ENCODE assay signal across 20 cellular contexts in the genomic region with DNA sequence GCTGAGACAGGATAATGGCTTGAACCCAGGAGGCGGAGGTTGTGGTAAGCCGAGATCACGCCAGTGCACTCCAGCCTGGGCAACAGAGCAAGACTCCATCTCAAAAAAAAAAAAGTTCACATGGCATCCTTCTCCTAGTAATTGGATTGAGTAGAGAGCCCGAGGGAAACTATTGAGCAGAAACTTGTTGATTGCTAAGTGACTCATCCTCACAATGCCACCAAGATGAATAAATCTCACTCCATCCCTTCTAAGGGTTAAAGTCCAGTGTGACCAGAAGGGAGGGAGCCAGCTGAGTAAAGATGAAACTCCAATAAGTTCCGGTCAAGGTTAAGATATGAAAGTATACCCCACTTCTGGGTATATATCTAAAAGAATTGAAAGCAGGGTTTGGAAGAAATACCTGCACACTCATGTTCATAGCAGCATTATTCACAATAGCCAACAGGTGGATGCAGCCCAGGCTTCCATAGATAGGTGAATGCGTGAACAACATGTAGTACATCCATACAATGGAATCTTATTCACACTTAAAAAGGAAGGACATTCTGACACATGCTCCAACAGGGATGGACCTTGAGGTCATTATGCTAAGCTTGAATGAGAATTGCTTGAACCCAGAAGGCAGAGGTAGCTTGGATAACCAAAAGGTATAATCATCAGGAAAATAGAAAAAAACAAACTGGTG. TPM values are rescaled to one million over a fixed set of nuclear protein-coding genes. Genes with fewer than 3 reads are reported as not detected.
DNase-seq lines count a peak whose midpoint lies in the region; ATAC-seq and TF ChIP-seq lines count a peak whose summit lies in the region.
"Had no signal": no experiment of that assay in that cellular context is flagged by ENCODE, and none has a peak within 500 bp of the region (broad histone marks: within the 10 kb centered on the region; RNA-seq: fewer than 3 reads in every experiment).

No MANE protein-coding gene starts in this region.

- no peaks in the 10 kb centered on the region for H3F3A ChIP-seq in PC-3 (ENCODE audit: low read length, unreplicated experiment)

- BruUV-seq in PC-3 (replicated peaks; lab: Mats Ljungman, UMichigan) = no TSS peak

- H4K20me1 ChIP-seq in PC-3 (ENCODE audit: low read length) = no peaks in the 10 kb centered on the region

- DNase-seq in PC-3 = peak; percentile 55
- no peak for DNase-seq in mucosa of descending colon
- no peak for DNase-seq in NCI-H1694 treated with DMSO at 0.1 percent for 48 hours (lab: John Stamatoyannopoulos, UW)
- no peak for DNase-seq in lower lobe of right lung
- DNase-seq: activated CD4-positive, alpha-beta T cell treated with anti-CD3 and anti-CD28 coated beads for 36 hours; amniotic stem cell; caudate nucleus; CD4-positive, alpha-beta memory T cell; naive thymus-derived CD4-positive, alpha-beta T cell; NCI-H1417 treated with DMSO at 0.1 percent for 48 hours; NCI-H526 treated with DMSO at 0.1 percent for 48 hours; pancreas; SK-N-SH; stimulated activated CD4-positive, alpha-beta T cell treated with anti-CD3 and anti-CD28 coated beads, Interleukin-2, amount 100 ng/mL, for 24 hours; upper lobe of left lung had no signal

- H3K9me3 ChIP-seq in PC-3 (ENCODE audit: low read length) = no peaks in the 10 kb centered on the region
- H3K9me3 ChIP-seq in mucosa of descending colon = no peaks in the 10 kb centered on the region
- H3K9me3 ChIP-seq in lower lobe of right lung = no peaks in the 10 kb centered on the region
- H3K9me3 ChIP-seq: esophagus muscularis mucosa, pancreas, SK-N-SH, upper lobe of left lung had no signal

- POLR2A ChIA-PET in PC-3 (lab: Charles Lee; ENCODE audit: unreplicated experiment) = no interaction called here

- CTCF ChIA-PET in PC-3 (lab: Charles Lee) = no interaction called here

- H3K79me2 ChIP-seq in PC-3 (ENCODE audit: low read length) = no peaks in the 10 kb centered on the region

- H3K9me2 ChIP-seq in PC-3 (replicated peaks; ENCODE audit: low read length) = no peaks in the 10 kb centered on the region
- H3K9me2 ChIP-seq: SK-N-SH had no signal

- H3K27me3 ChIP-seq in PC-3 (ENCODE audit: low read length) (no peaks in the 10 kb centered on the region), lower lobe of right lung (ENCODE audit: low read depth) (no peaks in the 10 kb centered on the region)
- H3K27me3 ChIP-seq: esophagus muscularis mucosa, upper lobe of left lung had no signal

- peaks cover 37% of the 10 kb centered on the region for H3K4me1 ChIP-seq in PC-3 (ENCODE audit: insufficient read depth, low read length)
- no peaks in the 10 kb centered on the region for H3K4me1 ChIP-seq in mucosa of descending colon (ENCODE audit: low read depth)
- H3K4me1 ChIP-seq in lower lobe of right lung = no peaks in the 10 kb centered on the region
- H3K4me1 ChIP-seq: pancreas had no signal

- no peaks in the 10 kb centered on the region for H3K36me3 ChIP-seq in PC-3 (ENCODE audit: low read depth, low read length)
- H3K36me3 ChIP-seq in mucosa of descending colon (ENCODE audit: low read depth) = no peaks in the 10 kb centered on the region
- H3K36me3 ChIP-seq in lower lobe of right lung = no peaks in the 10 kb centered on the region
- H3K36me3 ChIP-seq: pancreas, upper lobe of left lung had no signal

- no peak overlapping the region for H3K9ac ChIP-seq in PC-3 (ENCODE audit: low read length)
- H3K9ac ChIP-seq: SK-N-SH had no signal

- H3K4me3 ChIP-seq in PC-3 (ENCODE audit: low read length) = no peak overlapping the region
- H3K4me3 ChIP-seq in mucosa of descending colon = no peak overlapping the region
- H3K4me3 ChIP-seq in lower lobe of right lung = no peak overlapping the region
- H3K4me3 ChIP-seq: esophagus muscularis mucosa, lung, pancreas, upper lobe of left lung had no signal

- ATAC-seq in GM18511 (IDR thresholded peaks at IDR 0.05; ENCODE audit: unreplicated experiment) (peak; percentile 82), GM19463 (IDR thresholded peaks at IDR 0.05; ENCODE audit: unreplicated experiment) (peak; percentile 86), PC-3 (no peak), mucosa of descending colon (peak; percentile 93), HG02623 (IDR thresholded peaks at IDR 0.05; ENCODE audit: unreplicated experiment) (no peak), lower lobe of right lung (no peak)
- ATAC-seq: activated CD4-positive, alpha-beta T cell treated with anti-CD3 and anti-CD28 coated beads for 36 hours; naive thymus-derived CD4-positive, alpha-beta T cell; pancreas had no signal

- H3K27ac ChIP-seq in PC-3 (ENCODE audit: low read length) (0 out of 2 replicates have a peak overlapping the region, but pooled peaks have one; percentile 74), lower lobe of right lung (no peak overlapping the region)
- H3K27ac ChIP-seq: pancreas, upper lobe of left lung had no signal

- TF ChIP-seq CTCF in PC-3 (conservative IDR thresholded peaks at IDR 0.05; ENCODE audit: low read depth, low read length) (no peak), mucosa of descending colon (IDR thresholded peaks at IDR 0.05) (no peak), lower lobe of right lung (IDR thresholded peaks at IDR 0.05) (no peak)

- no peak overlapping the region for H2AFZ ChIP-seq in PC-3 (ENCODE audit: low read length)

- no peak overlapping the region for H3K4me2 ChIP-seq in PC-3 (ENCODE audit: low read length)
- H3K4me2 ChIP-seq: SK-N-SH had no signal

- intact Hi-C loops in PC-3 (cut with micrococcal nuclease) (no loop called here), mucosa of descending colon (cut with DNase I, micrococcal nuclease) (no loop called here), lower lobe of right lung (cut with DNase I) (no loop called here)

RNA-seq across cellular contexts. Expression of a gene that starts 13.0 kb away (rescaled TPM):
- total RNA-seq in PC-3 (2014; rRNA removed) (118 and 125 TPM in 2 replicates), mucosa of descending colon (100 to 1,000 TPM; 109 to 132 (median 113) TPM), lower lobe of right lung (5.5 TPM)

Comparison
In these comparisons a context has a peak if more than half of its experiments do, and no peak if none do; other contexts are left out.
1. ATAC-seq: peak in GM18511 (single experiment), GM19463 (single experiment) and mucosa of descending colon (single experiment); none in PC-3 (single experiment), HG02623 (single experiment) and lower lobe of right lung (0 of 2).
2. RNA of a gene that starts 13.0 kb away (total RNA-seq): 118 to 125 TPM in PC-3 and 109 to 132 TPM in mucosa of descending colon; 5.5 TPM in lower lobe of right lung (single experiment); every median in the first group is over 10 times any median in the second.